ENCODE assay signal across 8 cellular contexts in genomic region chr4:183098723-183099536, GRCh38. TPM values are rescaled to one million over a fixed set of nuclear protein-coding genes. Genes with fewer than 3 reads are reported as not detected.
DNase-seq lines count a peak whose midpoint lies in the region; ATAC-seq and TF ChIP-seq lines count a peak whose summit lies in the region.

Gene WWC2 (plus strand): TSS chr4:183099257. CDS start chr4:183099492, 235 bp downstream.

- intact Hi-C loops in right lobe of liver (cut with DNase I), result no loop called here

- H3K27ac ChIP-seq in right lobe of liver, result peak within 1 kb of the TSS; percentile 97 to 98 (median 98)

- H3K9me3 ChIP-seq in right lobe of liver, result no peaks in the 10 kb centered on the region

- peak; percentile 53 for DNase-seq in NCI-H774 (lab: John Stamatoyannopoulos, UW)
- DNase-seq in activated CD8-positive, alpha-beta memory T cell treated with anti-CD3 and anti-CD28 coated beads for 4 hours (ENCODE audit: low read depth in 2 of 2), result peak; percentile 16 to 21
- DNase-seq in effector CD4-positive, alpha-beta T cell, result peak; percentile 51
- DNase-seq in right lobe of liver, result peak; percentile 93 to 95 (median 94)
- peak; percentile 63 to 74 for DNase-seq in stimulated activated CD4-positive, alpha-beta T cell treated with anti-CD3 and anti-CD28 coated beads, Interleukin-2, amount 100 ng/mL, for 24 hours

- TF ChIP-seq POLR2A in right lobe of liver (IDR thresholded peaks at IDR 0.05), result peak; percentile 95

- peaks cover 0 to 43% (median 4%) of the 10 kb centered on the region in 4 donors for H3K4me1 ChIP-seq in right lobe of liver

- WGBS in right lobe of liver (ENCODE audit: insufficient coverage, low coverage, low lambda C conversion rate, missing lambda C conversion rate), result 0% methylated on average over 17 of the region's 102 CpGs

- peak in 2 of 4 donors; percentile 24 to 27 for TF ChIP-seq CTCF in right lobe of liver (IDR thresholded peaks at IDR 0.05)

- ATAC-seq in GM18511 (IDR thresholded peaks at IDR 0.05; ENCODE audit: unreplicated experiment), result peak; percentile 80
- peak; percentile 60 for ATAC-seq in HG03039 (IDR thresholded peaks at IDR 0.05; ENCODE audit: unreplicated experiment)
- peak; percentile 84 to 91 (median 86) for ATAC-seq in right lobe of liver
- ATAC-seq in GM18520 (IDR thresholded peaks at IDR 0.05; ENCODE audit: unreplicated experiment), result no peak

- H3K27me3 ChIP-seq in right lobe of liver, result no peaks in the 10 kb centered on the region

- peak within 1 kb of the TSS; percentile 62 to 87 (median 81) for H3K4me3 ChIP-seq in right lobe of liver

- H3K36me3 ChIP-seq in right lobe of liver, result no peaks in the 10 kb centered on the region

RNA-seq across cellular contexts. Expression of gene WWC2, which starts in this region (rescaled TPM):
- 10 to 100 TPM; 19.5 to 48.9 (median 34.4) TPM for total RNA-seq in right lobe of liver

Comparison
In these comparisons a context has a peak if more than half of its experiments do, and no peak if none do; other contexts are left out.
1. DNase-seq: peak in every context shown above with its lines; median percentile 94 in right lobe of liver; 68 in stimulated activated CD4-positive, alpha-beta T cell treated with anti-CD3 and anti-CD28 coated beads, Interleukin-2, amount 100 ng/mL, for 24 hours; 53 in NCI-H774; 51 in effector CD4-positive, alpha-beta T cell; 18 in activated CD8-positive, alpha-beta memory T cell treated with anti-CD3 and anti-CD28 coated beads for 4 hours.